Comparison of ENCODE assay signal across 11 cellular contexts in genomic region chr17:49498037-49498615, GRCh38. TPM values are rescaled to one million over a fixed set of nuclear protein-coding genes. Genes with fewer than 3 reads are reported as not detected.
DNase-seq lines count a peak whose midpoint lies in the region; ATAC-seq and TF ChIP-seq lines count a peak whose summit lies in the region.
"Had no signal": no experiment of that assay in that cellular context is flagged by ENCODE, and none has a peak within 500 bp of the region (broad histone marks: within the 10 kb centered on the region; RNA-seq: fewer than 3 reads in every experiment).

No MANE protein-coding gene starts in this region.

- POLR2A ChIA-PET in SK-N-SH (lab: Yijun Ruan, JAX): interaction anchor here (0.8 kb wide), 1 partner anchor 27 kb away, joined by 3 read pairs; no protein-coding TSS in a partner anchor
- POLR2A ChIA-PET in PC-3 (lab: Charles Lee; ENCODE audit: unreplicated experiment): no interaction called here
- POLR2A ChIA-PET in activated CD4-positive, alpha-beta T cell treated with anti-CD3 and anti-CD28 coated beads, Interleukin-2, amount 10 ng/mL, durations not matched to agents 7 days and 5 days (lab: Charles Lee): no interaction called here

- TF ChIP-seq RAD21 in SK-N-SH (IDR thresholded peaks at IDR 0.05; ENCODE audit: low read length): peak; percentile 22

- H3F3A ChIP-seq in SK-N-SH (replicated peaks; ENCODE audit: insufficient read depth) (peaks cover 6% of the 10 kb centered on the region), PC-3 (ENCODE audit: low read length, unreplicated experiment) (no peaks in the 10 kb centered on the region)

- H4K20me1 ChIP-seq in SK-N-SH (ENCODE audit: insufficient read depth): no peaks in the 10 kb centered on the region
- H4K20me1 ChIP-seq in PC-3 (ENCODE audit: low read length): no peaks in the 10 kb centered on the region

- no peaks in the 10 kb centered on the region for H3K9me3 ChIP-seq in SK-N-SH
- H3K9me3 ChIP-seq in PC-3 (ENCODE audit: low read length): no peaks in the 10 kb centered on the region
- no peaks in the 10 kb centered on the region for H3K9me3 ChIP-seq in skeletal muscle tissue (ENCODE audit: control insufficient read depth in 3 of 3, low read length in 3 of 3)

- no TSS peak for BruUV-seq in PC-3 (replicated peaks; lab: Mats Ljungman, UMichigan)

- no peaks in the 10 kb centered on the region for H3K36me3 Mint-ChIP-seq in activated CD4-positive, alpha-beta T cell treated with anti-CD3 and anti-CD28 coated beads, Interleukin-2, amount 10 ng/mL, durations not matched to agents 7 days and 5 days (ENCODE audit: low read depth)

- peaks cover 23% of the 10 kb centered on the region for H3K4me1 Mint-ChIP-seq in activated CD4-positive, alpha-beta T cell treated with anti-CD3 and anti-CD28 coated beads, Interleukin-2, amount 10 ng/mL, durations not matched to agents 7 days and 5 days

- H3K27ac Mint-ChIP-seq in activated CD4-positive, alpha-beta T cell treated with anti-CD3 and anti-CD28 coated beads, Interleukin-2, amount 10 ng/mL, durations not matched to agents 7 days and 5 days: no peak overlapping the region

- no peak overlapping the region for H3K4me3 Mint-ChIP-seq in activated CD4-positive, alpha-beta T cell treated with anti-CD3 and anti-CD28 coated beads, Interleukin-2, amount 10 ng/mL, durations not matched to agents 7 days and 5 days

- H3K4me1 ChIP-seq in SK-N-SH (ENCODE audit: control insufficient read depth in 1 of 2, insufficient read depth in 2 of 2, low read depth in 1 of 2, low read length in 1 of 2): peaks cover 5 to 42% of the 10 kb centered on the region in 2 experiments; a peak in 2 of 4 replicates
- peaks cover 16% of the 10 kb centered on the region for H3K4me1 ChIP-seq in PC-3 (ENCODE audit: insufficient read depth, low read length)
- peaks cover 26 to 31% (median 29%) of the 10 kb centered on the region in 3 donors for H3K4me1 ChIP-seq in skeletal muscle tissue (ENCODE audit: control insufficient read depth in 3 of 3, insufficient read depth in 3 of 3, low read length in 3 of 3)

- H3K27ac ChIP-seq in SK-N-SH (ENCODE audit: low read depth in 2 of 2, low read length in 1 of 2): no peak overlapping the region
- no peak overlapping the region for H3K27ac ChIP-seq in PC-3 (ENCODE audit: low read length)
- H3K27ac ChIP-seq in skeletal muscle tissue (ENCODE audit: low read depth, low read length): no peak overlapping the region

- H3K4me3 ChIP-seq in SK-N-SH (ENCODE audit: low read depth in 2 of 2, low read length in 1 of 2) (no peak overlapping the region; a peak in 1 of 4 replicates), PC-3 (ENCODE audit: low read length) (no peak overlapping the region), iPS-11a (ENCODE audit: low read depth, low read length) (peak overlapping the region; percentile 42), skeletal muscle tissue (ENCODE audit: low read length in 3 of 3) (peak overlapping the region in 2 of 3 donors; percentile 65)

- peaks cover 71% of the 10 kb centered on the region for H3K27me3 Mint-ChIP-seq in activated CD4-positive, alpha-beta T cell treated with anti-CD3 and anti-CD28 coated beads, Interleukin-2, amount 10 ng/mL, durations not matched to agents 7 days and 5 days

- ATAC-seq in SK-N-SH treated with all-trans-retinoic acid at 6 μM for 48 hours: no peak
- no peak for ATAC-seq in PC-3

- CTCF ChIA-PET in SK-N-SH (lab: Yijun Ruan, JAX): interaction anchor here (0.7 to 28.6 kb wide), 16 partner anchors 13 to 98 kb away, joined by 3 to 499 read pairs (median 23); partner anchors contain the start of gene PHB1
- CTCF ChIA-PET in PC-3 (lab: Charles Lee): no interaction called here
- CTCF ChIA-PET in activated CD4-positive, alpha-beta T cell treated with anti-CD3 and anti-CD28 coated beads, Interleukin-2, amount 10 ng/mL, durations not matched to agents 7 days and 5 days (lab: Charles Lee): interaction anchor here (3.4 kb wide), 1 partner anchor 9 kb away, joined by 11 read pairs; no protein-coding TSS in a partner anchor

- intact Hi-C loops in PC-3 (cut with micrococcal nuclease): no loop called here

- no peaks in the 10 kb centered on the region for H3K9me3 Mint-ChIP-seq in activated CD4-positive, alpha-beta T cell treated with anti-CD3 and anti-CD28 coated beads, Interleukin-2, amount 10 ng/mL, durations not matched to agents 7 days and 5 days

- peaks cover 81% of the 10 kb centered on the region for H3K27me3 ChIP-seq in SK-N-SH (ENCODE audit: insufficient read depth)
- peaks cover 77% of the 10 kb centered on the region for H3K27me3 ChIP-seq in PC-3 (ENCODE audit: low read length)
- H3K27me3 ChIP-seq in skeletal muscle tissue (ENCODE audit: control insufficient read depth in 3 of 3, insufficient read depth in 3 of 3, low read length in 3 of 3): peaks cover 25 to 68% (median 66%) of the 10 kb centered on the region in 3 donors

- TF ChIP-seq CTCF in SK-N-SH (IDR thresholded peaks at IDR 0.05): no peak; the same call in 1 of the 2 replicates
- peak; percentile 31 for TF ChIP-seq CTCF in PC-3 (conservative IDR thresholded peaks at IDR 0.05; ENCODE audit: low read depth, low read length)

- H3K36me3 ChIP-seq in SK-N-SH (replicated peaks in 1 of 2; ENCODE audit: control insufficient read depth in 1 of 2, insufficient read depth in 2 of 2, low read length in 1 of 2) (no peaks in the 10 kb centered on the region), PC-3 (ENCODE audit: low read depth, low read length) (no peaks in the 10 kb centered on the region), skeletal muscle tissue (ENCODE audit: control insufficient read depth in 3 of 3, insufficient read depth in 3 of 3, low read length in 3 of 3) (no peaks in the 10 kb centered on the region)

- no peak for TF ChIP-seq EP300 in SK-N-SH (IDR thresholded peaks at IDR 0.05; ENCODE audit: borderline replicate concordance in 1 of 2, low read depth in 1 of 2, low read length in 1 of 2)

- H2AFZ ChIP-seq in SK-N-SH (ENCODE audit: low read depth) (no peak overlapping the region), PC-3 (ENCODE audit: low read length) (no peak overlapping the region)

- peak; percentile 60 for DNase-seq in SK-N-SH
- DNase-seq in PC-3: peak; percentile 15
- DNase-seq in activated effector memory CD4-positive, alpha-beta T cell treated with Interleukin-2 at 50 U/mL for 16 hours: no peak
- no peak for DNase-seq in activated CD4-positive, alpha-beta T cell treated with anti-CD3 and anti-CD28 coated beads, Interleukin-2, amount 10 ng/mL, durations not matched to agents 7 days and 5 days
- no peak for DNase-seq in amygdala (lab: John Stamatoyannopoulos, UW)
- DNase-seq: NCI-H1417 treated with DMSO at 0.1 percent for 48 hours; SIG-M5; stimulated activated CD4-positive, alpha-beta T cell treated with anti-CD3 and anti-CD28 coated beads, Interleukin-1b, Interleukin-23, amount 100 ng/mL, for 48 hours had no signal

- H3K9me2 ChIP-seq in SK-N-SH: no peaks in the 10 kb centered on the region
- no peaks in the 10 kb centered on the region for H3K9me2 ChIP-seq in PC-3 (replicated peaks; ENCODE audit: low read length)

- WGBS in SK-N-SH (ENCODE audit: low lambda C conversion rate): 75% methylated on average over 12 of the region's 12 CpGs

- H3K79me2 ChIP-seq in SK-N-SH (ENCODE audit: insufficient read depth) (no peaks in the 10 kb centered on the region), PC-3 (ENCODE audit: low read length) (no peaks in the 10 kb centered on the region)

- no peak overlapping the region for H3K9ac ChIP-seq in SK-N-SH
- H3K9ac ChIP-seq in PC-3 (ENCODE audit: low read length): no peak overlapping the region
- peak overlapping the region in 1 of 3 donors; percentile 20 for H3K9ac ChIP-seq in skeletal muscle tissue (ENCODE audit: low read depth in 1 of 3, low read length in 3 of 3)

- H3K4me2 ChIP-seq in SK-N-SH (peak overlapping the region; percentile 93; the same call in 1 of the 2 replicates), PC-3 (ENCODE audit: low read length) (no peak overlapping the region)

TF ChIP-seq in SK-N-SH, 30 proteins besides CTCF, POLR2A, EP300 and RAD21:
- no peak for TF ChIP-seq TCF12 (IDR thresholded peaks at IDR 0.05)
- no peak for TF ChIP-seq MXI1 (IDR thresholded peaks at IDR 0.05; ENCODE audit: low read depth, low read length)
- TF ChIP-seq TEAD4 (IDR thresholded peaks at IDR 0.05; ENCODE audit: borderline replicate concordance, insufficient read depth): no peak
TF ChIP-seq in SK-N-SH: peak in this region for 0.

TF ChIP-seq in SK-N-SH treated with all-trans-retinoic acid at 6 μM for 48 hours, 23 proteins besides CTCF, POLR2A, EP300 and RAD21 (continues in another document):
- no peak for TF ChIP-seq ESRRG (CRISPR knock-in tag; IDR thresholded peaks at IDR 0.05)
- TF ChIP-seq TOX (CRISPR knock-in tag; IDR thresholded peaks at IDR 0.05; ENCODE audit: borderline replicate concordance): no peak
- no peak for TF ChIP-seq ZC3H10 (CRISPR knock-in tag; IDR thresholded peaks at IDR 0.05)
- TF ChIP-seq, protein P1, sequence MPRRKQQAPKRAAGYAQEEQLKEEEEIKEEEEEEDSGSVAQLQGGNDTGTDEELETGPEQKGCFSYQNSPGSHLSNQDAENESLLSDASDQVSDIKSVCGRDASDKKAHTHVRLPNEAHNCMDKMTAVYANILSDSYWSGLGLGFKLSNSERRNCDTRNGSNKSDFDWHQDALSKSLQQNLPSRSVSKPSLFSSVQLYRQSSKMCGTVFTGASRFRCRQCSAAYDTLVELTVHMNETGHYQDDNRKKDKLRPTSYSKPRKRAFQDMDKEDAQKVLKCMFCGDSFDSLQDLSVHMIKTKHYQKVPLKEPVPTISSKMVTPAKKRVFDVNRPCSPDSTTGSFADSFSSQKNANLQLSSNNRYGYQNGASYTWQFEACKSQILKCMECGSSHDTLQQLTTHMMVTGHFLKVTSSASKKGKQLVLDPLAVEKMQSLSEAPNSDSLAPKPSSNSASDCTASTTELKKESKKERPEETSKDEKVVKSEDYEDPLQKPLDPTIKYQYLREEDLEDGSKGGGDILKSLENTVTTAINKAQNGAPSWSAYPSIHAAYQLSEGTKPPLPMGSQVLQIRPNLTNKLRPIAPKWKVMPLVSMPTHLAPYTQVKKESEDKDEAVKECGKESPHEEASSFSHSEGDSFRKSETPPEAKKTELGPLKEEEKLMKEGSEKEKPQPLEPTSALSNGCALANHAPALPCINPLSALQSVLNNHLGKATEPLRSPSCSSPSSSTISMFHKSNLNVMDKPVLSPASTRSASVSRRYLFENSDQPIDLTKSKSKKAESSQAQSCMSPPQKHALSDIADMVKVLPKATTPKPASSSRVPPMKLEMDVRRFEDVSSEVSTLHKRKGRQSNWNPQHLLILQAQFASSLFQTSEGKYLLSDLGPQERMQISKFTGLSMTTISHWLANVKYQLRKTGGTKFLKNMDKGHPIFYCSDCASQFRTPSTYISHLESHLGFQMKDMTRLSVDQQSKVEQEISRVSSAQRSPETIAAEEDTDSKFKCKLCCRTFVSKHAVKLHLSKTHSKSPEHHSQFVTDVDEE (CRISPR knock-in tag; IDR thresholded peaks at IDR 0.05): no peak
- no peak for TF ChIP-seq ZFP30 (CRISPR knock-in tag; IDR thresholded peaks at IDR 0.05)
- no peak for TF ChIP-seq ZFP3 (CRISPR knock-in tag; IDR thresholded peaks at IDR 0.05)

RNA-seq across cellular contexts. Expression of gene NGFR, which starts 3.0 kb away (rescaled TPM):
- 0.44 and 0.76 TPM in 2 replicates for polyA plus RNA-seq in SK-N-SH (2012; rRNA removed)
- polyA plus RNA-seq in SK-N-SH (2012; cell fraction: cytosol; rRNA removed): 0.37 and 0.59 TPM in 2 replicates
- polyA plus RNA-seq in SK-N-SH (2012; cell fraction: nucleus; rRNA removed): 0.52 and 0.66 TPM in 2 replicates
- total RNA-seq in PC-3 (2014; rRNA removed) (0.29 TPM in 1 of 2 replicates, not detected in the other), skeletal muscle tissue (20.4 TPM)
- under 1 TPM in 1 of 2 experiments, not detected in 1; 0.07 TPM for total RNA-seq in activated CD4-positive, alpha-beta T cell treated with anti-CD3 and anti-CD28 coated beads, Interleukin-2, amount 10 ng/mL, durations not matched to agents 7 days and 5 days

Comparison
In these comparisons a context has a peak if more than half of its experiments do, and no peak if none do; other contexts are left out.
1. DNase-seq: peak in SK-N-SH (single experiment) and PC-3 (single experiment); none in activated effector memory CD4-positive, alpha-beta T cell treated with Interleukin-2 at 50 U/mL for 16 hours (single experiment), activated CD4-positive, alpha-beta T cell treated with anti-CD3 and anti-CD28 coated beads, Interleukin-2, amount 10 ng/mL, durations not matched to agents 7 days and 5 days (single experiment) and amygdala (0 of 56).
2. H3K4me3 ChIP-seq: peak in iPS-11a (single experiment) and skeletal muscle tissue (2 of 3); none in SK-N-SH (0 of 2) and PC-3 (single experiment).
3. RNA of gene NGFR, which starts 3.0 kb away (total RNA-seq): 20.4 TPM in skeletal muscle tissue (single experiment); 0.07 TPM in activated CD4-positive, alpha-beta T cell treated with anti-CD3 and anti-CD28 coated beads, Interleukin-2, amount 10 ng/mL, durations not matched to agents 7 days and 5 days and 0.29 TPM in PC-3; every median in the first group is over 10 times any median in the second.